ENCODE assay signal across 8 cellular contexts in genomic region chr6:158040051-158040803, GRCh38. TPM values are rescaled to one million over a fixed set of nuclear protein-coding genes. Genes with fewer than 3 reads are reported as not detected.
DNase-seq lines count a peak whose midpoint lies in the region; TF ChIP-seq lines count a peak whose summit lies in the region.

No MANE protein-coding gene starts in this region.

- H3K9me3 ChIP-seq in MG63 (no peaks in the 10 kb centered on the region), right atrium auricular region (no peaks in the 10 kb centered on the region)

- H3K27me3 ChIP-seq in MG63 = no peaks in the 10 kb centered on the region
- H3K27me3 ChIP-seq in right atrium auricular region = no peaks in the 10 kb centered on the region

- no peak overlapping the region for H3K4me3 Mint-ChIP-seq in activated naive CD8-positive, alpha-beta T cell treated with anti-CD3 and anti-CD28 coated beads for 36 hours

- no peak for TF ChIP-seq CTCF in right atrium auricular region (IDR thresholded peaks at IDR 0.05)

- H3K27me3 Mint-ChIP-seq in activated naive CD8-positive, alpha-beta T cell treated with anti-CD3 and anti-CD28 coated beads for 36 hours = no peaks in the 10 kb centered on the region

- peak; percentile 36 for DNase-seq in stimulated activated naive CD4-positive, alpha-beta T cell treated with Interleukin-2 at 50 U/mL for 16 hours (lab: John Stamatoyannopoulos, UW)
- DNase-seq in stimulated activated naive CD4-positive, alpha-beta T cell (lab: John Stamatoyannopoulos, UW) = no peak
- DNase-seq in MG63 (peak; percentile 87), right atrium auricular region (ENCODE audit: low spot score) (no peak), DMS114 treated with DMSO at 0.1 percent for 48 hours (lab: John Stamatoyannopoulos, UW; ENCODE audit: unreplicated experiment) (no peak), GM19238 (ENCODE audit: insufficient read length, low spot score) (no peak)
- DNase-seq in activated naive CD8-positive, alpha-beta T cell treated with anti-CD3 and anti-CD28 coated beads for 36 hours = peak; percentile 25
- peak; percentile 49 for DNase-seq in stimulated activated CD8-positive, alpha-beta memory T cell treated with anti-CD3 and anti-CD28 coated beads, Interleukin-4, amount 100 ng/mL, for 48 hours

- H3K4me1 Mint-ChIP-seq in activated naive CD8-positive, alpha-beta T cell treated with anti-CD3 and anti-CD28 coated beads for 36 hours = peaks cover 30% of the 10 kb centered on the region

- peak overlapping the region; percentile 6 for H3K27ac Mint-ChIP-seq in activated naive CD8-positive, alpha-beta T cell treated with anti-CD3 and anti-CD28 coated beads for 36 hours

- H3K36me3 ChIP-seq in MG63 = peaks cover 83% of the 10 kb centered on the region
- peaks cover 4% of the 10 kb centered on the region for H3K36me3 ChIP-seq in right atrium auricular region

- H3K36me3 Mint-ChIP-seq in activated naive CD8-positive, alpha-beta T cell treated with anti-CD3 and anti-CD28 coated beads for 36 hours = peaks cover 23% of the 10 kb centered on the region

- H3K4me1 ChIP-seq in right atrium auricular region = peaks cover 0 to 63% of the 10 kb centered on the region in 2 donors

- no peaks in the 10 kb centered on the region for H3K9me3 Mint-ChIP-seq in activated naive CD8-positive, alpha-beta T cell treated with anti-CD3 and anti-CD28 coated beads for 36 hours

- H3K27ac ChIP-seq in right atrium auricular region = peak overlapping the region; percentile 94 to 95

- H3K4me3 ChIP-seq in MG63 (no peak overlapping the region), right atrium auricular region (no peak overlapping the region)

RNA-seq across cellular contexts. Expression of gene SYNJ2, which starts 58.6 kb away (rescaled TPM):
- total RNA-seq in MG63 (2014; rRNA removed; shearing (Covaris generic); ENCODE audit: low replicate concordance) = 21.8 and 35.5 TPM in 2 replicates
- total RNA-seq in activated naive CD8-positive, alpha-beta T cell treated with anti-CD3 and anti-CD28 coated beads for 36 hours = 10 to 100 TPM; 28.1 to 29.4 TPM
- total RNA-seq in right atrium auricular region = 10 to 100 TPM; 10.1 to 20.0 TPM

Comparison
In these comparisons a context has a peak if more than half of its experiments do, and no peak if none do; other contexts are left out.
1. DNase-seq: peak in stimulated activated naive CD4-positive, alpha-beta T cell treated with Interleukin-2 at 50 U/mL for 16 hours (single experiment), MG63 (single experiment), activated naive CD8-positive, alpha-beta T cell treated with anti-CD3 and anti-CD28 coated beads for 36 hours (single experiment) and stimulated activated CD8-positive, alpha-beta memory T cell treated with anti-CD3 and anti-CD28 coated beads, Interleukin-4, amount 100 ng/mL, for 48 hours (single experiment); none in stimulated activated naive CD4-positive, alpha-beta T cell (0 of 6), right atrium auricular region (single experiment), DMS114 treated with DMSO at 0.1 percent for 48 hours (single experiment) and GM19238 (single experiment).